In the genomic region with DNA sequence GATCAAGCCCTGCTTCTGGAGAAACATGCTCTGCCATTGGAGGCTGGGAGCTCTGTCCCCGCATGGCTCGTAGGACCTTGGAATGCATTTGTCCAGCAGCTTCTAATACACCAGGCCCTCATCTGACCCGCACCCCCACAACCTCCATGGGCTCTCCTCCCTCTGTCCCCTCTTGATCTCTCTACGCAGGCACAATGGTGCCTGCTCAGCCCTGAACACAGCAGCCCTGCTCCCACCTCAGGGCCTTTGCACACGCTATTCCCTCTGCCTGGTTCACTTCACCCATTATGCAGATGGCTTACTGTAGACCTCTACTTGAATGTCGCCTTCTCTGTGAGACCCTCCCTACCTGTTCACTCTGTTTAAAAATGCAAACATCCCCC, we compare ENCODE assay signal across 1 cellular context.
TF ChIP-seq lines count a peak whose summit lies in the region.

No MANE protein-coding gene starts in this region.

TF ChIP-seq in GM23338, 12 proteins besides CTCF, POLR2A, EP300 and RAD21 (continued from another document):
- TF ChIP-seq, protein P1, sequence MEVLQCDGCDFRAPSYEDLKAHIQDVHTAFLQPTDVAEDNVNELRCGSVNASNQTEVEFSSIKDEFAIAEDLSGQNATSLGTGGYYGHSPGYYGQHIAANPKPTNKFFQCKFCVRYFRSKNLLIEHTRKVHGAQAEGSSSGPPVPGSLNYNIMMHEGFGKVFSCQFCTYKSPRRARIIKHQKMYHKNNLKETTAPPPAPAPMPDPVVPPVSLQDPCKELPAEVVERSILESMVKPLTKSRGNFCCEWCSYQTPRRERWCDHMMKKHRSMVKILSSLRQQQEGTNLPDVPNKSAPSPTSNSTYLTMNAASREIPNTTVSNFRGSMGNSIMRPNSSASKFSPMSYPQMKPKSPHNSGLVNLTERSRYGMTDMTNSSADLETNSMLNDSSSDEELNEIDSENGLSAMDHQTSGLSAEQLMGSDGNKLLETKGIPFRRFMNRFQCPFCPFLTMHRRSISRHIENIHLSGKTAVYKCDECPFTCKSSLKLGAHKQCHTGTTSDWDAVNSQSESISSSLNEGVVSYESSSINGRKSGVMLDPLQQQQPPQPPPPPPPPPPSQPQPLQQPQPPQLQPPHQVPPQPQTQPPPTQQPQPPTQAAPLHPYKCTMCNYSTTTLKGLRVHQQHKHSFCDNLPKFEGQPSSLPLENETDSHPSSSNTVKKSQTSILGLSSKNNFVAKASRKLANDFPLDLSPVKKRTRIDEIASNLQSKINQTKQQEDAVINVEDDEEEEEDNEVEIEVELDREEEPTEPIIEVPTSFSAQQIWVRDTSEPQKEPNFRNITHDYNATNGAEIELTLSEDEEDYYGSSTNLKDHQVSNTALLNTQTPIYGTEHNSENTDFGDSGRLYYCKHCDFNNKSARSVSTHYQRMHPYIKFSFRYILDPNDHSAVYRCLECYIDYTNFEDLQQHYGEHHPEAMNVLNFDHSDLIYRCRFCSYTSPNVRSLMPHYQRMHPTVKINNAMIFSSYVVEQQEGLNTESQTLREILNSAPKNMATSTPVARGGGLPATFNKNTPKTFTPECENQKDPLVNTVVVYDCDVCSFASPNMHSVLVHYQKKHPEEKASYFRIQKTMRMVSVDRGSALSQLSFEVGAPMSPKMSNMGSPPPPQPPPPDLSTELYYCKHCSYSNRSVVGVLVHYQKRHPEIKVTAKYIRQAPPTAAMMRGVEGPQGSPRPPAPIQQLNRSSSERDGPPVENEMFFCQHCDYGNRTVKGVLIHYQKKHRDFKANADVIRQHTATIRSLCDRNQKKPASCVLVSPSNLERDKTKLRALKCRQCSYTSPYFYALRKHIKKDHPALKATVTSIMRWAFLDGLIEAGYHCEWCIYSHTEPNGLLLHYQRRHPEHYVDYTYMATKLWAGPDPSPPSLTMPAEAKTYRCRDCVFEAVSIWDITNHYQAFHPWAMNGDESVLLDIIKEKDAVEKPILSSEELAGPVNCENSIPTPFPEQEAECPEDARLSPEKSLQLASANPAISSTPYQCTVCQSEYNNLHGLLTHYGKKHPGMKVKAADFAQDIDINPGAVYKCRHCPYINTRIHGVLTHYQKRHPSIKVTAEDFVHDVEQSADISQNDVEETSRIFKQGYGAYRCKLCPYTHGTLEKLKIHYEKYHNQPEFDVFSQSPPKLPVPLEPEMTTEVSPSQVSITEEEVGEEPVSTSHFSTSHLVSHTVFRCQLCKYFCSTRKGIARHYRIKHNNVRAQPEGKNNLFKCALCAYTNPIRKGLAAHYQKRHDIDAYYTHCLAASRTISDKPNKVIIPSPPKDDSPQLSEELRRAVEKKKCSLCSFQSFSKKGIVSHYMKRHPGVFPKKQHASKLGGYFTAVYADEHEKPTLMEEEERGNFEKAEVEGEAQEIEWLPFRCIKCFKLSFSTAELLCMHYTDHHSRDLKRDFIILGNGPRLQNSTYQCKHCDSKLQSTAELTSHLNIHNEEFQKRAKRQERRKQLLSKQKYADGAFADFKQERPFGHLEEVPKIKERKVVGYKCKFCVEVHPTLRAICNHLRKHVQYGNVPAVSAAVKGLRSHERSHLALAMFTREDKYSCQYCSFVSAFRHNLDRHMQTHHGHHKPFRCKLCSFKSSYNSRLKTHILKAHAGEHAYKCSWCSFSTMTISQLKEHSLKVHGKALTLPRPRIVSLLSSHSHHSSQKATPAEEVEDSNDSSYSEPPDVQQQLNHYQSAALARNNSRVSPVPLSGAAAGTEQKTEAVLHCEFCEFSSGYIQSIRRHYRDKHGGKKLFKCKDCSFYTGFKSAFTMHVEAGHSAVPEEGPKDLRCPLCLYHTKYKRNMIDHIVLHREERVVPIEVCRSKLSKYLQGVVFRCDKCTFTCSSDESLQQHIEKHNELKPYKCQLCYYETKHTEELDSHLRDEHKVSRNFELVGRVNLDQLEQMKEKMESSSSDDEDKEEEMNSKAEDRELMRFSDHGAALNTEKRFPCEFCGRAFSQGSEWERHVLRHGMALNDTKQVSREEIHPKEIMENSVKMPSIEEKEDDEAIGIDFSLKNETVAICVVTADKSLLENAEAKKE (CRISPR knock-in tag; IDR thresholded peaks at IDR 0.05): no peak
- no peak for TF ChIP-seq NANOG (IDR thresholded peaks at IDR 0.05; ENCODE audit: borderline replicate concordance)
- TF ChIP-seq CREB1 (CRISPR knock-in tag; IDR thresholded peaks at IDR 0.05; ENCODE audit: low read depth): no peak
- no peak for TF ChIP-seq EZH2 (IDR thresholded peaks at IDR 0.05; ENCODE audit: low read depth, unreplicated experiment)
- TF ChIP-seq STAT1 (IDR thresholded peaks at IDR 0.05; ENCODE audit: unreplicated experiment): no peak
